In the genomic region with DNA sequence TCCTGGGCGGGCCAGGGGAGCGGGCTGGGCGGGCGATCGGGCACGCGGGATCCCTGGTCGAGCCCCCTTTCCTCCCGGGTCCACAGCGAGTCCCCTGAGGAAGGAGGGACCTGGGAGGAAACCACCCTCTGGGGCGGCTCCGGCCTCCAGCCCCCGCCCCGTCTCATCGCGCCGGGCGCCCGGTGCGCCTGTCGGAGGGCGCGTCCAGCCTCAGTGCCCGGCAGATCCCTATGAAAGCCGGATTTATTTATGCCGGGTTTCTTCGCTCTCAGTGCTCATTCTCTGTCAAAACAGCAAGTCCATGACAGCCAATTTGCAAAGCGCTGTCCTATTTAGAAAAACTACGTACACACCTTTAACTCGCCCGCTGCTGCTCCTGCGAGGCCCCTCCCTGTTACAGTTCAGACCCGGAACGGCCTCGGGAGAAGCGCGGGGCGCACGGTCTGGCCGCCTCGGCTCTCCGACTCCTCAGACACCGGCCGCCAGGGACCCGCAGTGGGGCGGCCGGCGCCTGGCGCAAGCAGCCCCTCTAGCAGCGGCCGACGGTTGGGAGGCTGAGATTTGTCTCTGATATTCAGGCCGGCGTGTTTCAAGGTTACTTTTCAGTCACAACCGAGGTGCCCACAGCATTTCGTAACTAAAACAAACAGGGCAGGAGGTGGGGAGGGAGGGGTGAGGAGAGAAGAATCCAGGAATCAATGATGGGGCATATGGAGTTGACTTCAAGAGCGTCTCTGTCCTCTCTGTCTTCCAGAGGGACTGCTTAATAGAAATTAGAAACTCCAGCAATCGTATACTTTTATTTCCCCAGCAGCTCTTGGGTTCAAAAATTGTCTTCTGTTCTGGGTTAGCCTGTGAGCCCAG, we compare ENCODE assay signal across 1 cellular context.
TF ChIP-seq lines count a peak whose summit lies in the region.

No MANE protein-coding gene starts in this region.

TF ChIP-seq in HEK293, 187 proteins besides CTCF, POLR2A, EP300 and RAD21 (continued from another document and continues in another):
- TF ChIP-seq, protein P1, sequence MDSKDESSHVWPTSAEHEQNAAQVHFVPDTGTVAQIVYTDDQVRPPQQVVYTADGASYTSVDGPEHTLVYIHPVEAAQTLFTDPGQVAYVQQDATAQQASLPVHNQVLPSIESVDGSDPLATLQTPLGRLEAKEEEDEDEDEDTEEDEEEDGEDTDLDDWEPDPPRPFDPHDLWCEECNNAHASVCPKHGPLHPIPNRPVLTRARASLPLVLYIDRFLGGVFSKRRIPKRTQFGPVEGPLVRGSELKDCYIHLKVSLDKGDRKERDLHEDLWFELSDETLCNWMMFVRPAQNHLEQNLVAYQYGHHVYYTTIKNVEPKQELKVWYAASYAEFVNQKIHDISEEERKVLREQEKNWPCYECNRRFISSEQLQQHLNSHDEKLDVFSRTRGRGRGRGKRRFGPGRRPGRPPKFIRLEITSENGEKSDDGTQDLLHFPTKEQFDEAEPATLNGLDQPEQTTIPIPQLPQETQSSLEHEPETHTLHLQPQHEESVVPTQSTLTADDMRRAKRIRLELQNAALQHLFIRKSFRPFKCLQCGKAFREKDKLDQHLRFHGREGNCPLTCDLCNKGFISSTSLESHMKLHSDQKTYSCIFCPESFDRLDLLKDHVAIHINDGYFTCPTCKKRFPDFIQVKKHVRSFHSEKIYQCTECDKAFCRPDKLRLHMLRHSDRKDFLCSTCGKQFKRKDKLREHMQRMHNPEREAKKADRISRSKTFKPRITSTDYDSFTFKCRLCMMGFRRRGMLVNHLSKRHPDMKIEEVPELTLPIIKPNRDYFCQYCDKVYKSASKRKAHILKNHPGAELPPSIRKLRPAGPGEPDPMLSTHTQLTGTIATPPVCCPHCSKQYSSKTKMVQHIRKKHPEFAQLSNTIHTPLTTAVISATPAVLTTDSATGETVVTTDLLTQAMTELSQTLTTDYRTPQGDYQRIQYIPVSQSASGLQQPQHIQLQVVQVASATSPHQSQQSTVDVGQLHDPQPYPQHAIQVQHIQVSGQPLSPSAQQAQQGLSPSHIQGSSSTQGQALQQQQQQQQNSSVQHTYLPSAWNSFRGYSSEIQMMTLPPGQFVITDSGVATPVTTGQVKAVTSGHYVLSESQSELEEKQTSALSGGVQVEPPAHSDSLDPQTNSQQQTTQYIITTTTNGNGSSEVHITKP (tag by site-specific recombination; IDR thresholded peaks at IDR 0.05), result peak; percentile 34; the same call in 1 of the 2 replicates
- TF ChIP-seq ZNF600 (tag by site-specific recombination; IDR thresholded peaks at IDR 0.05), result peak; percentile 73
- no peak for TF ChIP-seq ZNF518A (tag by site-specific recombination; conservative IDR thresholded peaks at IDR 0.05; ENCODE audit: low read depth)
- TF ChIP-seq, protein P2, sequence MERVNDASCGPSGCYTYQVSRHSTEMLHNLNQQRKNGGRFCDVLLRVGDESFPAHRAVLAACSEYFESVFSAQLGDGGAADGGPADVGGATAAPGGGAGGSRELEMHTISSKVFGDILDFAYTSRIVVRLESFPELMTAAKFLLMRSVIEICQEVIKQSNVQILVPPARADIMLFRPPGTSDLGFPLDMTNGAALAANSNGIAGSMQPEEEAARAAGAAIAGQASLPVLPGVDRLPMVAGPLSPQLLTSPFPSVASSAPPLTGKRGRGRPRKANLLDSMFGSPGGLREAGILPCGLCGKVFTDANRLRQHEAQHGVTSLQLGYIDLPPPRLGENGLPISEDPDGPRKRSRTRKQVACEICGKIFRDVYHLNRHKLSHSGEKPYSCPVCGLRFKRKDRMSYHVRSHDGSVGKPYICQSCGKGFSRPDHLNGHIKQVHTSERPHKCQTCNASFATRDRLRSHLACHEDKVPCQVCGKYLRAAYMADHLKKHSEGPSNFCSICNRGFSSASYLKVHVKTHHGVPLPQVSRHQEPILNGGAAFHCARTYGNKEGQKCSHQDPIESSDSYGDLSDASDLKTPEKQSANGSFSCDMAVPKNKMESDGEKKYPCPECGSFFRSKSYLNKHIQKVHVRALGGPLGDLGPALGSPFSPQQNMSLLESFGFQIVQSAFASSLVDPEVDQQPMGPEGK (tag by site-specific recombination; IDR thresholded peaks at IDR 0.05), result no peak
- TF ChIP-seq KLF1 (tag by site-specific recombination; IDR thresholded peaks at IDR 0.05), result peak; percentile 34; the same call in 1 of the 2 replicates
- TF ChIP-seq OVOL3 (tag by site-specific recombination; IDR thresholded peaks at IDR 0.05), result no peak
- TF ChIP-seq TRIM28 (IDR thresholded peaks at IDR 0.05; ENCODE audit: borderline replicate concordance, low read length), result no peak
- no peak for TF ChIP-seq ZNF610 (tag by site-specific recombination; IDR thresholded peaks at IDR 0.05; ENCODE audit: borderline replicate concordance)
- no peak for TF ChIP-seq ZNF837 (tag by site-specific recombination; IDR thresholded peaks at IDR 0.05)
- no peak for TF ChIP-seq ZNF174 (tag by site-specific recombination; IDR thresholded peaks at IDR 0.05)
- no peak for TF ChIP-seq ZNF10 (tag by site-specific recombination; IDR thresholded peaks at IDR 0.05)
- no peak for TF ChIP-seq TSHZ1 (tag by site-specific recombination; IDR thresholded peaks at IDR 0.05; ENCODE audit: borderline replicate concordance)
- no peak for TF ChIP-seq HOXC10 (CRISPR knock-in tag; IDR thresholded peaks at IDR 0.05)
- TF ChIP-seq KLF8 (tag by site-specific recombination; IDR thresholded peaks at IDR 0.05), result no peak; the same call in 1 of the 2 replicates
- no peak; the same call in 1 of the 2 replicates for TF ChIP-seq ZEB2 (tag by site-specific recombination; IDR thresholded peaks at IDR 0.05)
- no peak for TF ChIP-seq ZNF311 (tag by site-specific recombination; IDR thresholded peaks at IDR 0.05; ENCODE audit: borderline replicate concordance)
- no peak for TF ChIP-seq ZNF791 (tag by site-specific recombination; IDR thresholded peaks at IDR 0.05)
- TF ChIP-seq ZNF24 (tag by site-specific recombination; IDR thresholded peaks at IDR 0.05), result no peak
- TF ChIP-seq, protein P3, sequence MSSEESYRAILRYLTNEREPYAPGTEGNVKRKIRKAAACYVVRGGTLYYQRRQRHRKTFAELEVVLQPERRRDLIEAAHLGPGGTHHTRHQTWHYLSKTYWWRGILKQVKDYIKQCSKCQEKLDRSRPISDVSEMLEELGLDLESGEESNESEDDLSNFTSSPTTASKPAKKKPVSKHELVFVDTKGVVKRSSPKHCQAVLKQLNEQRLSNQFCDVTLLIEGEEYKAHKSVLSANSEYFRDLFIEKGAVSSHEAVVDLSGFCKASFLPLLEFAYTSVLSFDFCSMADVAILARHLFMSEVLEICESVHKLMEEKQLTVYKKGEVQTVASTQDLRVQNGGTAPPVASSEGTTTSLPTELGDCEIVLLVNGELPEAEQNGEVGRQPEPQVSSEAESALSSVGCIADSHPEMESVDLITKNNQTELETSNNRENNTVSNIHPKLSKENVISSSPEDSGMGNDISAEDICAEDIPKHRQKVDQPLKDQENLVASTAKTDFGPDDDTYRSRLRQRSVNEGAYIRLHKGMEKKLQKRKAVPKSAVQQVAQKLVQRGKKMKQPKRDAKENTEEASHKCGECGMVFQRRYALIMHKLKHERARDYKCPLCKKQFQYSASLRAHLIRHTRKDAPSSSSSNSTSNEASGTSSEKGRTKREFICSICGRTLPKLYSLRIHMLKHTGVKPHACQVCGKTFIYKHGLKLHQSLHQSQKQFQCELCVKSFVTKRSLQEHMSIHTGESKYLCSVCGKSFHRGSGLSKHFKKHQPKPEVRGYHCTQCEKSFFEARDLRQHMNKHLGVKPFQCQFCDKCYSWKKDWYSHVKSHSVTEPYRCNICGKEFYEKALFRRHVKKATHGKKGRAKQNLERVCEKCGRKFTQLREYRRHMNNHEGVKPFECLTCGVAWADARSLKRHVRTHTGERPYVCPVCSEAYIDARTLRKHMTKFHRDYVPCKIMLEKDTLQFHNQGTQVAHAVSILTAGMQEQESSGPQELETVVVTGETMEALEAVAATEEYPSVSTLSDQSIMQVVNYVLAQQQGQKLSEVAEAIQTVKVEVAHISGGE (tag by site-specific recombination; conservative IDR thresholded peaks at IDR 0.05; ENCODE audit: low read depth), result no peak
- no peak for TF ChIP-seq KLF9 (tag by site-specific recombination; IDR thresholded peaks at IDR 0.05; ENCODE audit: low read depth)
- TF ChIP-seq ZNF571 (tag by site-specific recombination; IDR thresholded peaks at IDR 0.05), result no peak
- no peak; the same call in 1 of the 2 replicates for TF ChIP-seq SP7 (tag by site-specific recombination; IDR thresholded peaks at IDR 0.05)
- TF ChIP-seq ZNF514 (tag by site-specific recombination; IDR thresholded peaks at IDR 0.05), result no peak
- TF ChIP-seq ZNF785 (tag by site-specific recombination; IDR thresholded peaks at IDR 0.05), result no peak
- TF ChIP-seq, protein P4, sequence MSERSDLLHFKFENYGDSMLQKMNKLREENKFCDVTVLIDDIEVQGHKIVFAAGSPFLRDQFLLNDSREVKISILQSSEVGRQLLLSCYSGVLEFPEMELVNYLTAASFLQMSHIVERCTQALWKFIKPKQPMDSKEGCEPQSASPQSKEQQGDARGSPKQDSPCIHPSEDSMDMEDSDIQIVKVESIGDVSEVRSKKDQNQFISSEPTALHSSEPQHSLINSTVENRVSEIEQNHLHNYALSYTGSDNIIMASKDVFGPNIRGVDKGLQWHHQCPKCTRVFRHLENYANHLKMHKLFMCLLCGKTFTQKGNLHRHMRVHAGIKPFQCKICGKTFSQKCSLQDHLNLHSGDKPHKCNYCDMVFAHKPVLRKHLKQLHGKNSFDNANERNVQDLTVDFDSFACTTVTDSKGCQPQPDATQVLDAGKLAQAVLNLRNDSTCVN (tag by site-specific recombination; optimal IDR thresholded peaks at IDR 0.05), result peak; percentile 44
- TF ChIP-seq, protein P5, sequence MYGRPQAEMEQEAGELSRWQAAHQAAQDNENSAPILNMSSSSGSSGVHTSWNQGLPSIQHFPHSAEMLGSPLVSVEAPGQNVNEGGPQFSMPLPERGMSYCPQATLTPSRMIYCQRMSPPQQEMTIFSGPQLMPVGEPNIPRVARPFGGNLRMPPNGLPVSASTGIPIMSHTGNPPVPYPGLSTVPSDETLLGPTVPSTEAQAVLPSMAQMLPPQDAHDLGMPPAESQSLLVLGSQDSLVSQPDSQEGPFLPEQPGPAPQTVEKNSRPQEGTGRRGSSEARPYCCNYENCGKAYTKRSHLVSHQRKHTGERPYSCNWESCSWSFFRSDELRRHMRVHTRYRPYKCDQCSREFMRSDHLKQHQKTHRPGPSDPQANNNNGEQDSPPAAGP (tag by site-specific recombination; IDR thresholded peaks at IDR 0.05), result peak; percentile 57; the same call in 1 of the 2 replicates
- TF ChIP-seq ZBTB44 (tag by site-specific recombination; IDR thresholded peaks at IDR 0.05), result no peak
- no peak for TF ChIP-seq BCL11A (tag by site-specific recombination; IDR thresholded peaks at IDR 0.05; ENCODE audit: low read depth)
